In genomic region chr1:157073944-157074685, GRCh38 we compare ENCODE assay signal across 1 cellular context.
TF ChIP-seq lines count a peak whose summit lies in the region.

No MANE protein-coding gene starts in this region.

TF ChIP-seq in endothelial cell of umbilical vein, 7 proteins besides CTCF, POLR2A, EP300 and RAD21 (continued from another document):
- no peak for TF ChIP-seq JUN (IDR thresholded peaks at IDR 0.05; ENCODE audit: borderline replicate concordance, insufficient read depth, insufficient read length, low read depth)
- TF ChIP-seq POLR2AphosphoS5 (IDR thresholded peaks at IDR 0.05; ENCODE audit: insufficient read depth, low read depth, low read length) = no peak
- TF ChIP-seq GATA2 (IDR thresholded peaks at IDR 0.05; ENCODE audit: insufficient read depth, insufficient read length, low read depth, low read length) = no peak
